In the genomic region with DNA sequence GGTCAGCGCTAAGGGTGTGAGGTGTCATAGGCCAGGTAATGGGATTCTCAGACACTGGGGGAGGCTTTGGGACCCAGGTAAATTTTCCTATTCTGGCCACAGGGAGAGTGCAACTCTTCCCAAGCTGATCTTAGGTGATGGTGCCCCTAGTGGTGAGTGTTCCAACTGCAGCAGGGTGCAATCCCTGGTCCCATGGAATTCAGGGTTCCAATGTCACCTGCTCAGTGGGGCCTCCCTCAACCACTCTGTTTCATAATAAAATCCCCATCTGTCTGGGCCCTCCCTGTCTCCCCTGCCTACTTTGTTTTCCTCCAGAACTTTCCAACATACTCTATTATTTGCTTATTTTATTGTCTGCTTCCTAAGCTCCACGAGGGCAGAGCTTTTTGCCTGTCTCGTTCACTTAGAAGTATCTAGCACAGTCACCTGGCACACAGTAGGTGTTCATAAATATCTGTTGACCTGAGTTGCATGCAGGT, we compare ENCODE assay signal across 9 cellular contexts. TPM values are rescaled to one million over a fixed set of nuclear protein-coding genes. Genes with fewer than 3 reads are reported as not detected.
DNase-seq lines count a peak whose midpoint lies in the region; ATAC-seq, FAIRE-seq and TF ChIP-seq lines count a peak whose summit lies in the region.
"Had no signal": no experiment of that assay in that cellular context is flagged by ENCODE, and none has a peak within 500 bp of the region (broad histone marks: within the 10 kb centered on the region; RNA-seq: fewer than 3 reads in every experiment).

No MANE protein-coding gene starts in this region.

- H4K91ac ChIP-seq in mesenchymal stem cell (ENCODE audit: low read length): no peak overlapping the region

- H3K18ac ChIP-seq in mesenchymal stem cell (ENCODE audit: low read depth in 1 of 2, low read length in 2 of 2): no peak overlapping the region

- DNase-seq in D721Med (ENCODE audit: insufficient read length, low spot score): peak; percentile 73
- peak; percentile 51 for DNase-seq in HT-29 (ENCODE audit: low spot score)
- peak; percentile 21 for DNase-seq in activated CD4-positive, CD25-positive, alpha-beta regulatory T cell treated with anti-CD3 and anti-CD28 coated beads, Interleukin-2, amount 50 U/mL, for 16 hours (ENCODE audit: low read depth, low spot score)
- DNase-seq in colonic mucosa: peak; percentile 83
- DNase-seq in mesenchymal stem cell: peak; percentile 36
- DNase-seq in stimulated activated CD8-positive, alpha-beta memory T cell treated with anti-CD3 and anti-CD28 coated beads, Interleukin-4, amount 100 ng/mL, for 48 hours: peak; percentile 82

- H3K23ac ChIP-seq in mesenchymal stem cell (ENCODE audit: low read length in 2 of 2): no peak overlapping the region

- no peak overlapping the region for H2BK15ac ChIP-seq in mesenchymal stem cell (ENCODE audit: low read depth, poor library complexity, severe bottlenecking)

- no peak overlapping the region for H3K14ac ChIP-seq in mesenchymal stem cell (ENCODE audit: low read length in 2 of 2)

- H3K4ac ChIP-seq in mesenchymal stem cell (ENCODE audit: low read depth in 1 of 2, low read length in 2 of 2): no peak overlapping the region

- no peak overlapping the region for H3K4me3 ChIP-seq in colonic mucosa
- no peak overlapping the region for H3K4me3 ChIP-seq in mesenchymal stem cell (ENCODE audit: insufficient read depth in 1 of 2, low read depth in 1 of 2, low read length in 2 of 2)

- no peaks in the 10 kb centered on the region for H3K79me1 ChIP-seq in mesenchymal stem cell (replicated peaks; ENCODE audit: low read length, poor library complexity, severe bottlenecking)

- no peak overlapping the region for H2AFZ ChIP-seq in mesenchymal stem cell (ENCODE audit: low read depth, low read length)

- no peak overlapping the region for H3K27ac ChIP-seq in colonic mucosa
- no peak overlapping the region for H3K27ac ChIP-seq in mesenchymal stem cell (ENCODE audit: low read length, poor library complexity, severe bottlenecking)

- no peak overlapping the region for H4K8ac ChIP-seq in mesenchymal stem cell (ENCODE audit: low read length)

- ATAC-seq in HG03280 (IDR thresholded peaks at IDR 0.05; ENCODE audit: unreplicated experiment) (no peak), GM21723 (IDR thresholded peaks at IDR 0.05; ENCODE audit: unreplicated experiment) (no peak)
- ATAC-seq: activated naive CD4-positive, alpha-beta T cell treated with anti-CD3 and anti-CD28 coated beads, Interleukin-2, amount 50 U/mL, for 72 hours had no signal

- no peaks in the 10 kb centered on the region for H3K27me3 ChIP-seq in colonic mucosa
- H3K27me3 ChIP-seq in mesenchymal stem cell (ENCODE audit: control insufficient read depth in 1 of 2, insufficient read depth in 1 of 2, low read length in 2 of 2): peaks cover 33 to 42% of the 10 kb centered on the region in 2 experiments

- H3K4me1 ChIP-seq in colonic mucosa: no peaks in the 10 kb centered on the region
- H3K4me1 ChIP-seq in mesenchymal stem cell (ENCODE audit: control insufficient read depth, insufficient read depth, low read depth, low read length): peaks cover 6% of the 10 kb centered on the region

- FAIRE-seq in D721Med (lab: Jason Lieb, UNC): no peak

- TF ChIP-seq CTCF in D721Med (IDR thresholded peaks at IDR 0.05; ENCODE audit: insufficient read depth, missing control alignments): peak; percentile 77
- TF ChIP-seq CTCF in colonic mucosa (IDR thresholded peaks at IDR 0.05): peak; percentile 91

- H3K9me3 ChIP-seq in colonic mucosa: no peaks in the 10 kb centered on the region
- no peaks in the 10 kb centered on the region for H3K9me3 ChIP-seq in mesenchymal stem cell (ENCODE audit: control insufficient read depth, low read length)

- no peak overlapping the region for H2BK120ac ChIP-seq in mesenchymal stem cell (ENCODE audit: low read depth, low read length)

- H2BK12ac ChIP-seq in mesenchymal stem cell (ENCODE audit: low read length in 2 of 2): no peak overlapping the region

- no peak overlapping the region for H2BK5ac ChIP-seq in mesenchymal stem cell (ENCODE audit: low read depth, low read length, poor library complexity, severe bottlenecking)

- H3K9ac ChIP-seq in colonic mucosa (ENCODE audit: low read depth in 2 of 2, low read length in 2 of 2) (no peak overlapping the region), mesenchymal stem cell (ENCODE audit: low read length) (no peak overlapping the region)

- H2AK5ac ChIP-seq in mesenchymal stem cell (ENCODE audit: low read length, severe bottlenecking): no peak overlapping the region

- H3K36me3 ChIP-seq in colonic mucosa (no peaks in the 10 kb centered on the region), mesenchymal stem cell (ENCODE audit: control insufficient read depth in 1 of 2, insufficient read depth in 2 of 2, low read depth in 1 of 2, low read length in 2 of 2) (no peaks in the 10 kb centered on the region)

- WGBS in mesenchymal stem cell: 67% methylated on average over 3 of the region's 3 CpGs

- H3K4me2 ChIP-seq in mesenchymal stem cell (ENCODE audit: low read length, poor library complexity, severe bottlenecking): no peak overlapping the region

- intact Hi-C loops in colonic mucosa (cut with DNase I): no loop called here

RNA-seq across cellular contexts. Expression of a gene that starts 2.9 kb away (rescaled TPM):
- total RNA-seq in HT-29 (2014; rRNA removed; shearing (Covaris generic)): 0.13 and 0.23 TPM in 2 replicates
- 1 to 10 TPM; 3.3 to 3.9 TPM for total RNA-seq in colonic mucosa
- polyA plus RNA-seq in mesenchymal stem cell (2013, experiment 1 of 2): 0.11 TPM
- polyA plus RNA-seq in mesenchymal stem cell (2013, experiment 2 of 2): 0.10 TPM

RNA-seq across cellular contexts. Expression of a gene that starts 28.6 kb away (rescaled TPM):
- total RNA-seq in HT-29 (2014; rRNA removed; shearing (Covaris generic)): not detected in 2 replicates
- total RNA-seq in colonic mucosa: not detected
- not detected for polyA plus RNA-seq in mesenchymal stem cell (2013, experiment 1 of 2)
- not detected for polyA plus RNA-seq in mesenchymal stem cell (2013, experiment 2 of 2)
- total RNA-seq: activated naive CD4-positive, alpha-beta T cell treated with anti-CD3 and anti-CD28 coated beads, Interleukin-2, amount 50 U/mL, for 72 hours had no signal

Comparison
In these comparisons a context has a peak if more than half of its experiments do, and no peak if none do; other contexts are left out.
1. DNase-seq: peak in every context shown above with its lines; median percentile 83 in colonic mucosa; 82 in stimulated activated CD8-positive, alpha-beta memory T cell treated with anti-CD3 and anti-CD28 coated beads, Interleukin-4, amount 100 ng/mL, for 48 hours; 73 in D721Med; 51 in HT-29; 36 in mesenchymal stem cell; 21 in activated CD4-positive, CD25-positive, alpha-beta regulatory T cell treated with anti-CD3 and anti-CD28 coated beads, Interleukin-2, amount 50 U/mL, for 16 hours.